19 cellular contexts compared by ENCODE assay signal in the genomic region with DNA sequence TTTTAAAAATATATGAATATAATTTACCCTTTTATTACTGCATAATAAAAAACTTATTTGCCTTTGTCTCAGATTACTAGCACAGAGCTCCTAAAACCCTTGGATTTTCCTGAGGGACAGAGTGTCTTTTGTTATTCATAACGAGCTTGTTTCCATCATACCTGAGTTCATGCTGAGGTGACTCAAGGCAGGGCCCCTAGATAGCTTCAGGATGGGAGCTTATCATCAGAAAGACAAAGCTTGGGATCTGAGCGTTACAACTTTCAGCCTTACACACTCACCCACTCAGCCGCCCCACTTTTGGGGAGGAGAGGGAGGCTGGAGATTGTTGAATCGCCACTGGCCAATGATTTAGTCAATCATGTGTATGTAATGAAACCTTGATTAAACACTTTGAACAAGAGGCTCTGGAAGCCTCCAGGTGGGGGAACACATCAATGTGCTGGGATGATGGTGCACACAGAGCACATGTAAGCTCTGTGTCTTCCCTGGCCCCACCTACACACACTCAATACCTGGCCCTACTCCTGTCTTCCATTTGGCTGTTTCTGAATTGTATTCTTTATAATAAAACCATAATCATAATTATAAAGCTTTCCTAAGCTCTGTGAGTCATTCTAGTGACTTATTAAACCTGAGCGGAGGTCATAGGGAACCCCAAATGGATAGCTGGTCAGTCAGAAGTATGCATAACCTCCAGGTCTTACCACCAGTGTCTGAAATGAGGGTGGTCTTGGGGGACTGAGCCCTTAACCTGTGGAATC. TPM values are rescaled to one million over a fixed set of nuclear protein-coding genes. Genes with fewer than 3 reads are reported as not detected.
DNase-seq lines count a peak whose midpoint lies in the region; ATAC-seq, FAIRE-seq and TF ChIP-seq lines count a peak whose summit lies in the region.
"Had no signal": no experiment of that assay in that cellular context is flagged by ENCODE, and none has a peak within 500 bp of the region (broad histone marks: within the 10 kb centered on the region; RNA-seq: fewer than 3 reads in every experiment).

No MANE protein-coding gene starts in this region.

- H3K4me2 ChIP-seq in H1 (ENCODE audit: insufficient read depth in 1 of 2, low read depth in 2 of 2, low read length in 2 of 2): peak overlapping the region; percentile 39 to 59
- H3K4me2 ChIP-seq: BLaER1 treated with 17β-estradiol and CSF1 and Interleukin-3, amounts not matched to agents 10 nM and 100 nM had no signal

- TF ChIP-seq RAD21 in H1 (IDR thresholded peaks at IDR 0.05 in 1 of 2, conservative IDR thresholded peaks at IDR 0.05 in 1 of 2; ENCODE audit: low read depth in 2 of 2, low read length in 2 of 2): no peak

- no peaks in the 10 kb centered on the region for H3K79me2 ChIP-seq in H1 (ENCODE audit: control insufficient read depth in 1 of 2, insufficient read depth in 2 of 2, low read length in 2 of 2)

- H3K4ac ChIP-seq in H1 (replicated peaks; ENCODE audit: insufficient read length, low read depth, low read length): no peak overlapping the region

- peak; percentile 96 for FAIRE-seq in H1 (lab: Jason Lieb, UNC)
- FAIRE-seq: A204.1, GM12892, RCC 7860 had no signal

- no peak overlapping the region for H3K56ac ChIP-seq in H1 (replicated peaks; ENCODE audit: insufficient read length, low read depth, low read length)

- no peaks in the 10 kb centered on the region; the same call in 1 of the 2 replicates for H3K23me2 ChIP-seq in H1 (ENCODE audit: low read depth, low read length)

- H2BK120ac ChIP-seq in H1 (replicated peaks; ENCODE audit: low read depth, low read length): peak overlapping the region; percentile 86

- intact Hi-C loops in spleen (cut with DNase I; ENCODE audit: low total_unique reads): no loop called here

- peak overlapping the region; percentile 25 for H3K27ac Mint-ChIP-seq in memory B cell
- H3K27ac Mint-ChIP-seq: IgD-negative memory B cell had no signal

- peak overlapping the region; percentile 46; the same call in 1 of the 2 replicates for H2AFZ ChIP-seq in H1 (ENCODE audit: low read length)

- CTCF ChIA-PET in H1 (lab: Charles Lee; ENCODE audit: partially characterized antibody): interaction anchor here (0.6 to 3.2 kb wide), 7 partner anchors 10 to 182 kb away, joined by 3 to 25 read pairs (median 4); partner anchors contain the start of gene DNAH7

- no peak overlapping the region for H4K8ac ChIP-seq in H1 (ENCODE audit: extremely low read depth, insufficient read depth, low read length)

- peaks cover 9% of the 10 kb centered on the region for H3K9me3 Mint-ChIP-seq in memory B cell

- no peaks in the 10 kb centered on the region; a peak in 1 of 4 replicates for H3K9me3 ChIP-seq in H1 (ENCODE audit: insufficient read depth in 2 of 2, low read depth in 1 of 2, low read length in 1 of 2)
- H3K9me3 ChIP-seq in spleen: peaks cover 0 to 15% (median 8%) of the 10 kb centered on the region in 8 donors

- no peaks in the 10 kb centered on the region for H3K27me3 Mint-ChIP-seq in memory B cell
- H3K27me3 Mint-ChIP-seq: IgD-negative memory B cell had no signal

- peaks cover 5% of the 10 kb centered on the region for H3K36me3 Mint-ChIP-seq in memory B cell

- H3K79me1 ChIP-seq in H1 (ENCODE audit: low read depth, low read length): no peaks in the 10 kb centered on the region

- H3K4me1 ChIP-seq in H1 (replicated peaks in 1 of 4; ENCODE audit: control insufficient read depth in 3 of 4, insufficient read depth in 4 of 4, low read length in 3 of 4) (peaks cover 4 to 10% (median 9%) of the 10 kb centered on the region in 4 experiments; a peak in 5 of 7 replicates), spleen (peaks cover 0 to 17% (median 15%) of the 10 kb centered on the region in 6 donors)

- no peak overlapping the region for H3K14ac ChIP-seq in H1 (ENCODE audit: insufficient read length)

- TF ChIP-seq CTCF in H1 (IDR thresholded peaks at IDR 0.05; ENCODE audit: control extremely low read depth in 1 of 3, insufficient read depth in 1 of 3, low read depth in 1 of 3, low read length in 3 of 3) (no peak), spleen (IDR thresholded peaks at IDR 0.05 in 8 of 11, conservative IDR thresholded peaks at IDR 0.05 in 3 of 11) (no peak)

- TF ChIP-seq EP300 in H1 (IDR thresholded peaks at IDR 0.05; ENCODE audit: borderline replicate concordance in 1 of 2, low read depth in 2 of 2, low read length in 2 of 2): no peak

- 0 out of 7 replicates have a peak overlapping the region, but pooled peaks of 1 of the 4 experiments have one; percentile 27 for H3K9ac ChIP-seq in H1 (replicated peaks in 1 of 4; ENCODE audit: extremely low read depth in 1 of 4, low read depth in 3 of 4, low read length in 3 of 4)
- H3K9ac ChIP-seq: BLaER1 treated with 17β-estradiol and CSF1 and Interleukin-3, amounts not matched to agents 10 nM and 100 nM had no signal

- peaks cover 21% of the 10 kb centered on the region for H3K4me1 Mint-ChIP-seq in memory B cell

- no peak overlapping the region for H4K5ac ChIP-seq in H1 (ENCODE audit: insufficient read length, low read depth, low read length)

- no peak overlapping the region for H2BK15ac ChIP-seq in H1 (ENCODE audit: low read length)

- TF ChIP-seq POLR2A in H1 (IDR thresholded peaks at IDR 0.05; ENCODE audit: control extremely low read depth in 1 of 2, low read depth in 2 of 2, low read length in 2 of 2): no peak
- TF ChIP-seq POLR2A in spleen (IDR thresholded peaks at IDR 0.05): no peak

- ATAC-seq in memory B cell (ENCODE audit: low read depth) (no peak), HG03439 (IDR thresholded peaks at IDR 0.05; ENCODE audit: unreplicated experiment) (no peak)
- ATAC-seq: SK-N-SH treated with all-trans-retinoic acid at 6 μM for 48 hours had no signal

- H4K20me1 ChIP-seq in H1 (replicated peaks in 1 of 2; ENCODE audit: control insufficient read depth in 1 of 2, insufficient read depth in 2 of 2, low read length in 2 of 2): no peaks in the 10 kb centered on the region
- H4K20me1 ChIP-seq: BLaER1 treated with 17β-estradiol and CSF1 and Interleukin-3, amounts not matched to agents 10 nM and 100 nM had no signal

- no peak overlapping the region for H2AK5ac ChIP-seq in H1 (ENCODE audit: low read depth, low read length)

- H2BK5ac ChIP-seq in H1 (ENCODE audit: low read depth, low read length): peak overlapping the region; percentile 75; the same call in 1 of the 2 replicates

- H3K4me3 ChIP-seq in H1 (ENCODE audit: extremely low read depth in 1 of 4, insufficient read depth in 2 of 4, low read depth in 3 of 4, low read length in 4 of 4) (peak overlapping the region in 3 of 4 experiments; percentile 13 to 28 (median 14); a peak in 1 of 8 replicates), spleen (no peak overlapping the region)
- H3K4me3 ChIP-seq: BLaER1 treated with 17β-estradiol and CSF1 and Interleukin-3, amounts not matched to agents 10 nM and 100 nM had no signal

- peak overlapping the region; percentile 93 for H2BK20ac ChIP-seq in H1 (ENCODE audit: low read length)

- H3K36me3 ChIP-seq in H1 (ENCODE audit: control insufficient read depth in 2 of 4, insufficient read depth in 4 of 4, low read length in 3 of 4) (no peaks in the 10 kb centered on the region), spleen (no peaks in the 10 kb centered on the region)
- H3K36me3 ChIP-seq: BLaER1 treated with 17β-estradiol and CSF1 and Interleukin-3, amounts not matched to agents 10 nM and 100 nM had no signal

- POLR2A ChIA-PET in H1 (lab: Charles Lee; ENCODE audit: partially characterized antibody): interaction anchor here (0.5 kb wide), 1 partner anchor 8 kb away, joined by 5 read pairs; no protein-coding TSS in a partner anchor

- H3K23ac ChIP-seq in H1 (ENCODE audit: insufficient read length): no peak overlapping the region

- no peak overlapping the region for H3K4me3 Mint-ChIP-seq in memory B cell
- H3K4me3 Mint-ChIP-seq: IgD-negative memory B cell had no signal

- H3K27me3 ChIP-seq in H1 (replicated peaks in 1 of 4; ENCODE audit: control insufficient read depth in 3 of 4, extremely low read depth in 1 of 4, insufficient read depth in 3 of 4, low read length in 3 of 4) (no peaks in the 10 kb centered on the region), spleen (replicated peaks in 1 of 7) (no peaks in the 10 kb centered on the region)
- H3K27me3 ChIP-seq: BLaER1 treated with 17β-estradiol and CSF1 and Interleukin-3, amounts not matched to agents 10 nM and 100 nM had no signal

- H3K27ac ChIP-seq in H1 (ENCODE audit: low read depth, low read length): peak overlapping the region; percentile 64; the same call in 1 of the 2 replicates
- no peak overlapping the region for H3K27ac ChIP-seq in spleen
- H3K27ac ChIP-seq: BLaER1 treated with 17β-estradiol and CSF1 and Interleukin-3, amounts not matched to agents 10 nM and 100 nM had no signal

- H4K91ac ChIP-seq in H1 (replicated peaks; ENCODE audit: insufficient read length, low read length): peak overlapping the region; percentile 58

- DNase-seq in ELF-1 (ENCODE audit: low read depth, low spot score) (peak; percentile 35), NCI-H510A treated with DMSO at 0.1 percent for 48 hours (lab: John Stamatoyannopoulos, UW) (peak; percentile 26), H1 (ENCODE audit: low read depth in 1 of 2, low spot score in 2 of 2) (no peak), memory B cell (ENCODE audit: low spot score in 2 of 2) (no peak), A172 (ENCODE audit: low spot score) (no peak), spleen (no peak), foreskin melanocyte (no peak)
- DNase-seq: GF-D8, NCI-H1105 treated with DMSO at 0.1 percent for 48 hours, NCI-H1694 treated with DMSO at 0.1 percent for 48 hours, NCI-H82, SHP77 treated with DMSO at 0.1 percent for 48 hours had no signal

- WGBS in H1 (ENCODE audit: extremely low coverage in 1 of 2, insufficient coverage in 1 of 2, insufficient read length in 1 of 2, insufficient replicate concordance in 2 of 2, low coverage in 1 of 2, low lambda C conversion rate in 2 of 2, missing lambda C conversion rate in 1 of 2), 2 experiments: 30% methylated on average over 5 of the region's 5 CpGs; no CpG with 5 or more reads in 1 of the 2 experiments
- 73 to 91% (median 88%) methylated on average over 5 of the region's 5 CpGs for WGBS in spleen, 5 donors

- H2BK12ac ChIP-seq in H1 (ENCODE audit: low read depth, low read length): peak overlapping the region; percentile 95

- peak overlapping the region; percentile 65; the same call in 1 of the 2 replicates for H3K18ac ChIP-seq in H1 (ENCODE audit: extremely low read depth, low read length)

RNA-seq across cellular contexts. Expression of gene DNAH7, which starts 28.5 kb away (rescaled TPM):
- total RNA-seq in H1 (2021; fragmentation: NEBNext Ultra II Directional; extraction: Animal tissue kit (Norgen Biotek cat#: 25700)): 0.07 and 0.21 TPM in 2 replicates
- polyA plus RNA-seq in H1 (2011; rRNA removed) (0.08 TPM in 2 replicates), spleen (under 1 TPM; 0.06 to 0.56 (median 0.11) TPM)
- 0.05 TPM for polyA plus RNA-seq in H1 (2011; cell fraction: cytosol; rRNA removed)
- polyA plus RNA-seq in H1 (2011; cell fraction: nucleus; rRNA removed): 0.41 TPM
- polyA plus RNA-seq in H1 (2012, experiment 1 of 2): 0.12 to 0.54 TPM (median 0.23 TPM) in 4 replicates
- not detected for polyA plus RNA-seq in H1 (2012, experiment 2 of 2)
- 0.08 TPM for polyA plus RNA-seq in H1 (2013, experiment 1 of 2)
- 0.07 TPM for polyA plus RNA-seq in H1 (2013, experiment 2 of 2)
- 0.09 and 0.17 TPM in 2 replicates for polyA minus RNA-seq in H1 (2011; rRNA and poly(A)+ RNA removed)
- not detected for polyA minus RNA-seq in H1 (2011; cell fraction: cytosol; rRNA and poly(A)+ RNA removed)
- polyA minus RNA-seq in H1 (2011; cell fraction: nucleus; rRNA and poly(A)+ RNA removed): 0.50 TPM
- 0.40 and 0.55 TPM in 2 replicates for total RNA-seq in A172 (2014; rRNA removed; shearing (Covaris generic))
- 1 to 10 TPM in 1 of 7 donors, under 1 TPM in 6; 0.24 to 1.9 (median 0.33) TPM for total RNA-seq in spleen

Comparison
In these comparisons a context has a peak if more than half of its experiments do, and no peak if none do; other contexts are left out.
1. DNase-seq: peak in ELF-1 (single experiment) and NCI-H510A treated with DMSO at 0.1 percent for 48 hours (single experiment); none in H1 (0 of 2), memory B cell (0 of 2), A172 (single experiment), spleen (single experiment) and foreskin melanocyte (single experiment).
2. H3K4me3 ChIP-seq: peak in H1 (3 of 4); none in spleen (0 of 8).